In genomic region chr21:43345046-43345745, GRCh38 we compare ENCODE assay signal across 22 cellular contexts.
DNase-seq lines count a peak whose midpoint lies in the region; ATAC-seq, FAIRE-seq and TF ChIP-seq lines count a peak whose summit lies in the region.
"Had no signal": no experiment of that assay in that cellular context is flagged by ENCODE, and none has a peak within 500 bp of the region (broad histone marks: within the 10 kb centered on the region; RNA-seq: fewer than 3 reads in every experiment).

No MANE protein-coding gene starts in this region.

- no peaks in the 10 kb centered on the region for H3K9me3 Mint-ChIP-seq in progenitor cell of endocrine pancreas (ENCODE audit: low read depth)
- H3K9me3 Mint-ChIP-seq: activated naive CD4-positive, alpha-beta T cell treated with anti-CD3 and anti-CD28 coated beads, Interleukin-2, amount 50 U/mL, for 72 hours; activated T-helper 2 cell treated with anti-CD3 and anti-CD28 coated beads, Interferon-gamma antibody, Interleukin-2, Interleukin-4, amounts not matched to agents 10 μg/mL and 5 μg/mL and 100 μg/mL, durations not matched to agents 14 hours and 24 hours and 36 hours; effector memory CD8-positive, alpha-beta T cell; naive B cell had no signal

- intact Hi-C loops in right cardiac atrium (cut with DNase I) (loop anchor here in 1 of 4 donors (10.0 kb wide), 1 partner anchor 300 kb away; no protein-coding TSS in a partner anchor), Right ventricle myocardium inferior (cut with DNase I) (loop anchor here (5.0 kb wide), 1 partner anchor 33 kb away; no protein-coding TSS in a partner anchor)

- H2AFZ ChIP-seq in hepatocyte: no peak overlapping the region

- no peak overlapping the region for H3K4me3 ChIP-seq in right cardiac atrium (ENCODE audit: low read length)
- no peak overlapping the region for H3K4me3 ChIP-seq in hepatocyte
- no peak overlapping the region for H3K4me3 ChIP-seq in small intestine (ENCODE audit: low read depth in 1 of 2, low read length in 2 of 2)
- H3K4me3 ChIP-seq: colonic mucosa, heart right ventricle, K562, right atrium auricular region, uterus had no signal

- no peak for FAIRE-seq in small intestine (lab: Jason Lieb, UNC)
- FAIRE-seq: K562 had no signal

- peaks cover 39% of the 10 kb centered on the region for H3K27me3 Mint-ChIP-seq in progenitor cell of endocrine pancreas
- H3K27me3 Mint-ChIP-seq: effector memory CD8-positive, alpha-beta T cell had no signal

- DNase-seq in right cardiac atrium: peak; percentile 9 to 48 (median 38)
- DNase-seq in Right ventricle myocardium inferior (ENCODE audit: missing footprints): no peak
- DNase-seq in hepatocyte (ENCODE audit: low spot score): no peak
- DNase-seq in progenitor cell of endocrine pancreas (ENCODE audit: low spot score, unreplicated experiment): no peak
- no peak for DNase-seq in DMS53 treated with DMSO at 0.1 percent for 48 hours (lab: John Stamatoyannopoulos, UW; ENCODE audit: unreplicated experiment)
- DNase-seq in small intestine: no peak
- no peak for DNase-seq in mesenteric fat pad (ENCODE audit: low spot score)
- DNase-seq: effector memory CD8-positive, alpha-beta T cell; H9; heart right ventricle; MM.1S; naive B cell; stimulated activated CD4-positive, alpha-beta T cell treated with anti-CD3 and anti-CD28 coated beads, Interleukin-12 subunit alpha, Interleukin-12 subunit beta, amount 100 ng/mL, for 4 hours; stimulated activated CD4-positive, alpha-beta T cell treated with anti-CD3 and anti-CD28 coated beads, Interleukin-4, amount 100 ng/mL, for 1 hour; T-helper 1 cell; uterus had no signal

- WGBS in right cardiac atrium: 95% methylated on average over 31 of the region's 31 CpGs
- 92% methylated on average over 31 of the region's 31 CpGs for WGBS in hepatocyte (ENCODE audit: low lambda C conversion rate, missing lambda C conversion rate)
- 93 to 94% (median 94%) methylated on average over 31 of the region's 31 CpGs for WGBS in small intestine, 3 donors

- H3K9me3 ChIP-seq in right cardiac atrium (ENCODE audit: control insufficient read depth, low read length) (no peaks in the 10 kb centered on the region), hepatocyte (ENCODE audit: low read depth) (no peaks in the 10 kb centered on the region), small intestine (ENCODE audit: control insufficient read depth, low read depth) (no peaks in the 10 kb centered on the region)
- H3K9me3 ChIP-seq: colonic mucosa, heart right ventricle, right atrium auricular region, uterus had no signal

- H3K9me2 ChIP-seq in hepatocyte (replicated peaks; ENCODE audit: insufficient read depth): no peaks in the 10 kb centered on the region

- H4K20me1 ChIP-seq in hepatocyte (ENCODE audit: insufficient read depth, poor library complexity, severe bottlenecking): no peaks in the 10 kb centered on the region

- H3K36me3 ChIP-seq in hepatocyte (replicated peaks; ENCODE audit: insufficient read depth, low read depth) (no peaks in the 10 kb centered on the region), small intestine (ENCODE audit: control insufficient read depth in 2 of 2, insufficient read depth in 2 of 2, low read length in 2 of 2) (no peaks in the 10 kb centered on the region)
- H3K36me3 ChIP-seq: colonic mucosa, heart right ventricle, right atrium auricular region, uterus had no signal

- peak overlapping the region; percentile 45 for H3K4me2 ChIP-seq in hepatocyte

- no peak for TF ChIP-seq CTCF in hepatocyte (IDR thresholded peaks at IDR 0.05; ENCODE audit: poor library complexity)
- TF ChIP-seq CTCF in progenitor cell of endocrine pancreas (IDR thresholded peaks at IDR 0.05; ENCODE audit: unreplicated experiment): no peak

- H3K36me3 Mint-ChIP-seq in progenitor cell of endocrine pancreas (ENCODE audit: insufficient read depth): no peaks in the 10 kb centered on the region
- H3K36me3 Mint-ChIP-seq: activated naive CD4-positive, alpha-beta T cell treated with anti-CD3 and anti-CD28 coated beads, Interleukin-2, amount 50 U/mL, for 72 hours; naive B cell had no signal

- peaks cover 32% of the 10 kb centered on the region for H3K4me1 Mint-ChIP-seq in progenitor cell of endocrine pancreas (ENCODE audit: low read depth)

- H3K4me3 Mint-ChIP-seq in progenitor cell of endocrine pancreas (ENCODE audit: low read depth): no peak overlapping the region
- H3K4me3 Mint-ChIP-seq: effector memory CD8-positive, alpha-beta T cell; H9; naive B cell had no signal

- H3K27ac ChIP-seq in right cardiac atrium (ENCODE audit: low read length): no peak overlapping the region
- H3K27ac ChIP-seq in hepatocyte: peak overlapping the region; percentile 93
- no peak overlapping the region for H3K27ac ChIP-seq in small intestine (ENCODE audit: low read depth in 1 of 2, low read length in 1 of 2)
- H3K27ac ChIP-seq: colonic mucosa, right atrium auricular region, uterus had no signal

- H3K79me2 ChIP-seq in hepatocyte: no peaks in the 10 kb centered on the region

- peaks cover 2% of the 10 kb centered on the region for H3K4me1 ChIP-seq in right cardiac atrium (ENCODE audit: control insufficient read depth, insufficient read depth, low read length)
- H3K4me1 ChIP-seq in hepatocyte (ENCODE audit: insufficient read depth): peaks cover 60% of the 10 kb centered on the region
- H3K4me1 ChIP-seq in small intestine (ENCODE audit: control insufficient read depth in 2 of 2, insufficient read depth in 1 of 2, low read depth in 1 of 2, low read length in 1 of 2): no peaks in the 10 kb centered on the region
- H3K4me1 ChIP-seq: uterus had no signal

- H3K27ac Mint-ChIP-seq in progenitor cell of endocrine pancreas: peak overlapping the region; percentile 91
- H3K27ac Mint-ChIP-seq: activated T-helper 2 cell treated with anti-CD3 and anti-CD28 coated beads, Interferon-gamma antibody, Interleukin-2, Interleukin-4, amounts not matched to agents 10 μg/mL and 5 μg/mL and 100 μg/mL, durations not matched to agents 14 hours and 24 hours and 36 hours had no signal

- H3K27me3 ChIP-seq in right cardiac atrium (ENCODE audit: control insufficient read depth, insufficient read depth) (no peaks in the 10 kb centered on the region), hepatocyte (no peaks in the 10 kb centered on the region), small intestine (ENCODE audit: control insufficient read depth in 2 of 2, insufficient read depth in 2 of 2, low read length in 2 of 2) (no peaks in the 10 kb centered on the region)
- H3K27me3 ChIP-seq: colonic mucosa, heart right ventricle, right atrium auricular region, uterus had no signal

- ATAC-seq in right cardiac atrium (no peak), Right ventricle myocardium inferior (no peak), HG03565 (IDR thresholded peaks at IDR 0.05; ENCODE audit: unreplicated experiment) (no peak)
- ATAC-seq: heart right ventricle had no signal

Comparison
In these comparisons a context has a peak if more than half of its experiments do, and no peak if none do; other contexts are left out.
1. DNase-seq: peak in right cardiac atrium (3 of 3); none in Right ventricle myocardium inferior (single experiment), hepatocyte (single experiment), progenitor cell of endocrine pancreas (single experiment), DMS53 treated with DMSO at 0.1 percent for 48 hours (single experiment), small intestine (single experiment) and mesenteric fat pad (single experiment).